ENCODE assay signal across 23 cellular contexts in the genomic region with DNA sequence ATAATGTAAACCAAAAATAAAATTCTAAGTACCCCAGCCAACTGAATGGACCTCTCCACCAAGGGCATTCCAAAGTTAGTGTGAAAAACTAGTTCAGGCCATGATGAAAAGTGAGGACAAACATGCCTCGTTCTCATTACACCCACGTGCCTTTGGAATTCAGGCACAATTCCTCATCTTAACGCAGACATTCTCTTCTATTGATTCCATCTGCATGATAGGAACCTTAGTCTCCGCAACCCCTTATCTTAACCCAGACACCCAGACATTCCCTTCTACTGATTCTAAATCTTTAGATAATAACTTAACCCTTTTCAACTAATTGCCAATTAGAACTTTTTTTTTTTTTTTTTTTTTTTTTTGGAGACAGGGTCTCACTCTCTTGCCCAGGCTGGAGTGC. TPM values are rescaled to one million over a fixed set of nuclear protein-coding genes. Genes with fewer than 3 reads are reported as not detected.
DNase-seq lines count a peak whose midpoint lies in the region; ATAC-seq and TF ChIP-seq lines count a peak whose summit lies in the region.
"Had no signal": no experiment of that assay in that cellular context is flagged by ENCODE, and none has a peak within 500 bp of the region (broad histone marks: within the 10 kb centered on the region; RNA-seq: fewer than 3 reads in every experiment).

No MANE protein-coding gene starts in this region.

- H3K4me3 ChIP-seq in colonic mucosa, result no peak overlapping the region
- no peak overlapping the region for H3K4me3 ChIP-seq in trophoblast cell (ENCODE audit: low read depth, low read length)
- H3K4me3 ChIP-seq in transverse colon, result no peak overlapping the region
- H3K4me3 ChIP-seq in MM.1S (ENCODE audit: low read length), result no peak overlapping the region

- H3K4me1 ChIP-seq in colonic mucosa (peaks cover 12% of the 10 kb centered on the region), trophoblast cell (ENCODE audit: control insufficient read depth in 1 of 2, insufficient read depth in 2 of 2, low read length in 2 of 2) (no peaks in the 10 kb centered on the region), transverse colon (peaks cover 16 to 62% (median 36%) of the 10 kb centered on the region in 4 donors), MM.1S (ENCODE audit: low read length) (peaks cover 11% of the 10 kb centered on the region)

- no peak overlapping the region for H2BK5ac ChIP-seq in trophoblast cell (ENCODE audit: low read depth, low read length, poor library complexity)

- ATAC-seq in activated CD8-positive, alpha-beta memory T cell treated with anti-CD3 and anti-CD28 coated beads, Interleukin-2, amount 10 ng/mL, durations not matched to agents 7 days and 5 days, result no peak
- ATAC-seq in HG02973 (IDR thresholded peaks at IDR 0.05; ENCODE audit: unreplicated experiment), result no peak
- ATAC-seq: PC-3 had no signal

- H3K79me1 ChIP-seq in trophoblast cell (ENCODE audit: low read length), result no peaks in the 10 kb centered on the region

- H2AK5ac ChIP-seq in trophoblast cell (ENCODE audit: low read length), result no peak overlapping the region

- no peaks in the 10 kb centered on the region for H3K9me2 ChIP-seq in MM.1S (replicated peaks; ENCODE audit: insufficient read depth, low read length)
- H3K9me2 ChIP-seq: SK-N-SH had no signal

- H3K9ac ChIP-seq in colonic mucosa (ENCODE audit: low read depth in 2 of 2, low read length in 2 of 2) (no peak overlapping the region), trophoblast cell (ENCODE audit: low read length) (no peak overlapping the region), MM.1S (ENCODE audit: low read length) (no peak overlapping the region)
- H3K9ac ChIP-seq: SK-N-SH had no signal

- H4K20me1 ChIP-seq in MM.1S (ENCODE audit: insufficient read depth, low read length), result no peaks in the 10 kb centered on the region

- H3K4me3 Mint-ChIP-seq in activated CD8-positive, alpha-beta memory T cell treated with anti-CD3 and anti-CD28 coated beads, Interleukin-2, amount 10 ng/mL, durations not matched to agents 7 days and 5 days, result no peak overlapping the region

- TF ChIP-seq CTCF in colonic mucosa (IDR thresholded peaks at IDR 0.05) (no peak), transverse colon (IDR thresholded peaks at IDR 0.05) (no peak), MM.1S (IDR thresholded peaks at IDR 0.05; ENCODE audit: low read length) (no peak)

- H3K9me3 ChIP-seq in colonic mucosa (no peaks in the 10 kb centered on the region), trophoblast cell (ENCODE audit: insufficient read depth, low read depth, low read length) (peaks cover 2% of the 10 kb centered on the region), transverse colon (no peaks in the 10 kb centered on the region), MM.1S (replicated peaks; ENCODE audit: insufficient read depth, low read length) (no peaks in the 10 kb centered on the region)
- H3K9me3 ChIP-seq: SK-N-SH had no signal

- H4K91ac ChIP-seq in trophoblast cell (ENCODE audit: low read depth, low read length), result no peak overlapping the region

- intact Hi-C loops in colonic mucosa (cut with DNase I), result no loop called here
- intact Hi-C loops in transverse colon (cut with DNase I; ENCODE audit: low total_unique reads), result no loop called here

- no peak overlapping the region for H3K27ac Mint-ChIP-seq in activated CD8-positive, alpha-beta memory T cell treated with anti-CD3 and anti-CD28 coated beads, Interleukin-2, amount 10 ng/mL, durations not matched to agents 7 days and 5 days

- H2BK12ac ChIP-seq in trophoblast cell (ENCODE audit: low read length), result no peak overlapping the region

- H2BK120ac ChIP-seq in trophoblast cell (ENCODE audit: insufficient read depth, low read length, poor library complexity), result no peak overlapping the region

- H3K23ac ChIP-seq in trophoblast cell (ENCODE audit: low read length), result no peak overlapping the region

- no peaks in the 10 kb centered on the region for H3K27me3 ChIP-seq in colonic mucosa
- H3K27me3 ChIP-seq in trophoblast cell (ENCODE audit: insufficient read depth, low read length), result no peaks in the 10 kb centered on the region
- H3K27me3 ChIP-seq in transverse colon, result no peaks in the 10 kb centered on the region
- H3K27me3 ChIP-seq in MM.1S (replicated peaks; ENCODE audit: insufficient read depth, low read length), result no peaks in the 10 kb centered on the region

- WGBS in trophoblast cell (ENCODE audit: extremely low coverage, insufficient coverage, insufficient read length), result no CpG with 5 or more reads among the region's 4 CpGs
- 86 to 93% methylated on average over 3 to 4 of the region's 4 CpGs for WGBS in transverse colon (ENCODE audit: low coverage in 1 of 2), 2 donors

- H3K4ac ChIP-seq in trophoblast cell (ENCODE audit: low read depth, low read length), result no peak overlapping the region

- H3K36me3 Mint-ChIP-seq in activated CD8-positive, alpha-beta memory T cell treated with anti-CD3 and anti-CD28 coated beads, Interleukin-2, amount 10 ng/mL, durations not matched to agents 7 days and 5 days, result peaks cover 4% of the 10 kb centered on the region

- peaks cover 21% of the 10 kb centered on the region for H3K27me3 Mint-ChIP-seq in activated CD8-positive, alpha-beta memory T cell treated with anti-CD3 and anti-CD28 coated beads, Interleukin-2, amount 10 ng/mL, durations not matched to agents 7 days and 5 days

- CTCF ChIA-PET in activated CD8-positive, alpha-beta memory T cell treated with anti-CD3 and anti-CD28 coated beads, Interleukin-2, amount 10 ng/mL, durations not matched to agents 7 days and 5 days (lab: Charles Lee), result interaction anchor here (1.8 to 7.2 kb wide), 2 partner anchors 9 to 38 kb away, joined by 4 to 32 read pairs; no protein-coding TSS in a partner anchor

- H2AFZ ChIP-seq in trophoblast cell (ENCODE audit: insufficient read depth, low read length, poor library complexity), result no peak overlapping the region
- no peak overlapping the region for H2AFZ ChIP-seq in MM.1S (ENCODE audit: low read length)

- no peaks in the 10 kb centered on the region for H3K36me3 ChIP-seq in colonic mucosa
- no peaks in the 10 kb centered on the region for H3K36me3 ChIP-seq in trophoblast cell (ENCODE audit: control insufficient read depth in 1 of 2, insufficient read depth in 2 of 2, low read length in 2 of 2)
- no peaks in the 10 kb centered on the region for H3K36me3 ChIP-seq in transverse colon
- H3K36me3 ChIP-seq in MM.1S (replicated peaks; ENCODE audit: insufficient read depth, low read length), result no peaks in the 10 kb centered on the region

- no peak overlapping the region for H4K8ac ChIP-seq in trophoblast cell (ENCODE audit: low read depth, low read length)

- no peak for TF ChIP-seq EP300 in transverse colon (IDR thresholded peaks at IDR 0.05; ENCODE audit: low read depth)

- no peak overlapping the region for H3K18ac ChIP-seq in trophoblast cell (ENCODE audit: low read length)

- H3F3A ChIP-seq in MM.1S (ENCODE audit: insufficient read depth, low read length), result peaks cover 14% of the 10 kb centered on the region

- in situ Hi-C loops in transverse colon (cut with MboI; ENCODE audit: low pct_ligation_motif_present in 1 of 4, low pct_unique_long_range_greater_than_20kb in 1 of 4, low sequenced_read_pairs in 3 of 4), result no loop called here

- no peak overlapping the region for H3K14ac ChIP-seq in trophoblast cell (ENCODE audit: low read length)

- no peak overlapping the region for H4K12ac ChIP-seq in trophoblast cell (ENCODE audit: low read depth, low read length)

- peaks cover 27% of the 10 kb centered on the region for H3K4me1 Mint-ChIP-seq in activated CD8-positive, alpha-beta memory T cell treated with anti-CD3 and anti-CD28 coated beads, Interleukin-2, amount 10 ng/mL, durations not matched to agents 7 days and 5 days

- TF ChIP-seq POLR2A in transverse colon (IDR thresholded peaks at IDR 0.05), result no peak

- H3K79me2 ChIP-seq in trophoblast cell (ENCODE audit: control insufficient read depth, insufficient read depth, low read length, poor library complexity) (no peaks in the 10 kb centered on the region), MM.1S (ENCODE audit: low read length) (no peaks in the 10 kb centered on the region)

- H3K4me2 ChIP-seq in trophoblast cell (ENCODE audit: low read length), result no peak overlapping the region
- H3K4me2 ChIP-seq in MM.1S (ENCODE audit: low read depth, low read length), result no peak overlapping the region
- H3K4me2 ChIP-seq: SK-N-SH had no signal

- H3K27ac ChIP-seq in colonic mucosa (no peak overlapping the region), trophoblast cell (ENCODE audit: low read depth, low read length) (no peak overlapping the region), transverse colon (no peak overlapping the region), MM.1S (ENCODE audit: low read length) (no peak overlapping the region)
- H3K27ac ChIP-seq: 22Rv1, HL-60 had no signal

- H3K9me3 Mint-ChIP-seq in activated CD8-positive, alpha-beta memory T cell treated with anti-CD3 and anti-CD28 coated beads, Interleukin-2, amount 10 ng/mL, durations not matched to agents 7 days and 5 days (ENCODE audit: low read depth), result peaks cover 2% of the 10 kb centered on the region

- peak; percentile 9 for DNase-seq in activated CD8-positive, alpha-beta memory T cell treated with anti-CD3 and anti-CD28 coated beads, Interleukin-2, amount 10 ng/mL, durations not matched to agents 7 days and 5 days
- no peak for DNase-seq in activated CD8-positive, alpha-beta memory T cell treated with anti-CD3 and anti-CD28 coated beads, Interleukin-2, amount 50 U/mL, for 48 hours
- DNase-seq in colonic mucosa, result peak; percentile 8
- DNase-seq in trophoblast cell, result peak; percentile 68 to 84
- DNase-seq in SW 1271 (lab: John Stamatoyannopoulos, UW), result no peak
- DNase-seq in transverse colon, result no peak
- no peak for DNase-seq in MM.1S
- DNase-seq: ACHN; DMS153; H7; Kasumi-1; NCI-H1048; NCI-H1694; NCI-H2029 treated with DMSO at 0.1 percent for 48 hours; NCI-H446 treated with DMSO at 0.1 percent for 48 hours; NCI-H526; NCI-H82; NK-92 treated with Interleukin-12 subunit alpha and Interleukin-12 subunit beta, amount 100 ng/mL, for 24 hours; PC-3; SK-N-SH had no signal

RNA-seq across cellular contexts. Expression of a gene that starts 7.6 kb away (rescaled TPM):
- 10 to 100 TPM; 55.2 to 56.0 TPM for total RNA-seq in activated CD8-positive, alpha-beta memory T cell treated with anti-CD3 and anti-CD28 coated beads, Interleukin-2, amount 10 ng/mL, durations not matched to agents 7 days and 5 days
- 100 to 1,000 TPM; 139 to 285 TPM for total RNA-seq in colonic mucosa
- polyA plus RNA-seq in trophoblast cell (2013), result 72.6 and 74.8 TPM in 2 replicates
- total RNA-seq in transverse colon, result 100 to 1,000 TPM; 134 to 276 (median 170) TPM

RNA-seq across cellular contexts. Expression of a gene that starts 20.8 kb away (rescaled TPM):
- total RNA-seq in activated CD8-positive, alpha-beta memory T cell treated with anti-CD3 and anti-CD28 coated beads, Interleukin-2, amount 10 ng/mL, durations not matched to agents 7 days and 5 days, result 10 to 100 TPM; 11.9 to 14.5 TPM
- total RNA-seq in colonic mucosa (10 to 100 TPM; 14.1 to 19.0 TPM), transverse colon (1 to 10 TPM in 3 of 4 donors, under 1 TPM in 1; 1.00 to 9.7 (median 7.2) TPM)
- 21.9 and 22.8 TPM in 2 replicates for polyA plus RNA-seq in trophoblast cell (2013)

Comparison
In these comparisons a context has a peak if more than half of its experiments do, and no peak if none do; other contexts are left out.
1. DNase-seq: peak in activated CD8-positive, alpha-beta memory T cell treated with anti-CD3 and anti-CD28 coated beads, Interleukin-2, amount 10 ng/mL, durations not matched to agents 7 days and 5 days (single experiment), colonic mucosa (single experiment) and trophoblast cell (2 of 2); none in activated CD8-positive, alpha-beta memory T cell treated with anti-CD3 and anti-CD28 coated beads, Interleukin-2, amount 50 U/mL, for 48 hours (single experiment), SW 1271 (0 of 2), transverse colon (single experiment) and MM.1S (single experiment).